In the genomic region with DNA sequence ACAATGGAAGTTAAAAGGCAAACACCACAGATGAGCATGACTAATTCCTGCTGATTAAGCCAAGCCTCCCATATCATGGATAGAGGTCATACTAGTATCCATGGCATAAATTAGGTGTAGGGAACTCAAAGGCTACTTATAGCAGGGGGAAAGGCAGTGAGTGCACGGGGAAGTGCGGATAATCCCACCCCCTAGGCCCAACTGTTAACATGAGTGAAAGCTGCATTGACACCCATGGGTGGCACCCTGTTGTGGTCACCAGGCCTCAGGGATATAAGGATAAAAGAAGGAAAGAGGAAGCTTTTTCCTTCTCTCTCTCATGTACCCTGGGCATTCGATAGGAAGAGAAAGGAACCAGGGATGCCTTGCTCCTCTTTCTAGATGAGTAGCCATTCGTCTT, we compare ENCODE assay signal across 31 cellular contexts.
"Had no signal": no experiment of that assay in that cellular context is flagged by ENCODE, and none has a peak within 500 bp of the region (broad histone marks: within the 10 kb centered on the region; RNA-seq: fewer than 3 reads in every experiment).

No MANE protein-coding gene starts in this region.

- H2AFZ ChIP-seq: neural progenitor cell, parathyroid adenoma had no signal

- H3K4me3 ChIP-seq: neural progenitor cell, ovary, psoas muscle, skin epidermis, smooth muscle cell, spleen, suprapubic skin, testis, tibial artery, transverse colon, upper lobe of right lung, uterus had no signal

- H3K4me1 ChIP-seq: neural progenitor cell, parathyroid adenoma, psoas muscle, spleen, suprapubic skin, testis, tibial artery, transverse colon, upper lobe of right lung, uterus had no signal

- H3K4me3 Mint-ChIP-seq: natural killer cell; nephron; neural progenitor cell; stimulated activated memory B cell treated with anti-CD40 and anti-IgM and Interleukin-4, amounts not matched to agents 10 μg/mL and 1 μg/mL and 100 μg/mL, for 72 hours; stimulated activated naive CD8-positive, alpha-beta T cell treated with anti-CD3 and anti-CD28 coated beads, Interleukin-15, amount 100 ng/mL, for 72 hours; type B pancreatic cell had no signal

- ATAC-seq: natural killer cell; psoas muscle; right cardiac atrium; sciatic nerve; stimulated activated memory B cell treated with anti-CD40 and anti-IgM and Interleukin-4, amounts not matched to agents 10 μg/mL and 1 μg/mL and 100 μg/mL, for 72 hours; stimulated activated naive CD8-positive, alpha-beta T cell treated with anti-CD3 and anti-CD28 coated beads, Interleukin-15, amount 100 ng/mL, for 72 hours; stimulated activated naive CD8-positive, alpha-beta T cell treated with anti-CD3 and anti-CD28 coated beads, Interleukin-15, Interleukin-2, amounts not matched to agents 100 U/mL and 50 U/mL, for 24 hours had no signal

- H3K27ac ChIP-seq: neural progenitor cell, ovary, parathyroid adenoma, psoas muscle, skin epidermis, spleen, suprapubic skin, testis, tibial artery, transverse colon, upper lobe of right lung, uterus had no signal

- H3K36me3 Mint-ChIP-seq: natural killer cell; stimulated activated memory B cell treated with anti-CD40 and anti-IgM and Interleukin-4, amounts not matched to agents 10 μg/mL and 1 μg/mL and 100 μg/mL, for 72 hours; type B pancreatic cell had no signal

- H3K27me3 Mint-ChIP-seq: progenitor cell of endocrine pancreas; stimulated activated memory B cell treated with anti-CD40 and anti-IgM and Interleukin-4, amounts not matched to agents 10 μg/mL and 1 μg/mL and 100 μg/mL, for 72 hours; stimulated activated naive CD8-positive, alpha-beta T cell treated with anti-CD3 and anti-CD28 coated beads, Interleukin-15, amount 100 ng/mL, for 72 hours; type B pancreatic cell had no signal

- H3K9ac ChIP-seq: neural progenitor cell, parathyroid adenoma had no signal

- H3K4me1 Mint-ChIP-seq: natural killer cell; nephron; neural progenitor cell; stimulated activated naive CD8-positive, alpha-beta T cell treated with anti-CD3 and anti-CD28 coated beads, Interleukin-15, amount 100 ng/mL, for 72 hours had no signal

- H3K27me3 ChIP-seq: neural progenitor cell, ovary, spleen, suprapubic skin, testis, tibial artery, transverse colon, upper lobe of right lung, uterus had no signal

- H3K9me3 ChIP-seq: ovary, testis, upper lobe of right lung, uterus had no signal

- H3K4me2 ChIP-seq: neural progenitor cell, smooth muscle cell had no signal

- H3K27ac Mint-ChIP-seq: natural killer cell; nephron; neural progenitor cell; progenitor cell of endocrine pancreas; stimulated activated memory B cell treated with anti-CD40 and anti-IgM and Interleukin-4, amounts not matched to agents 10 μg/mL and 1 μg/mL and 100 μg/mL, for 72 hours; stimulated activated naive CD8-positive, alpha-beta T cell treated with anti-CD3 and anti-CD28 coated beads, Interleukin-15, amount 100 ng/mL, for 72 hours; type B pancreatic cell had no signal

- H3K36me3 ChIP-seq: ovary, spleen, suprapubic skin, tibial artery, transverse colon, upper lobe of right lung, uterus had no signal

- DNase-seq: natural killer cell; occipital lobe; ovary; posterior cingulate gyrus; psoas muscle; right cardiac atrium; spleen; stimulated activated CD4-positive, alpha-beta T cell treated with anti-CD3 and anti-CD28 coated beads, Interleukin-12 subunit alpha, Interleukin-12 subunit beta, amount 100 ng/mL, for 4 hours; stimulated activated CD4-positive, alpha-beta T cell treated with anti-CD3 and anti-CD28 coated beads, Interleukin-1b, Interleukin-23, amount 100 ng/mL, for 48 hours; stimulated activated CD4-positive, alpha-beta T cell treated with anti-CD3 and anti-CD28 coated beads, Interleukin-4, amount 100 ng/mL, for 1 hour; stimulated activated CD4-positive, alpha-beta T cell treated with anti-CD3 and anti-CD28 coated beads, Interleukin-4, amount 100 ng/mL, for 4 hours; stimulated activated CD8-positive, alpha-beta memory T cell treated with anti-CD3 and anti-CD28 coated beads, Interleukin-4, amount 100 ng/mL, for 48 hours; stimulated activated naive CD4-positive, alpha-beta T cell; stimulated activated naive CD8-positive, alpha-beta T cell treated with anti-CD3 and anti-CD28 coated beads, Interleukin-15, amount 100 ng/mL, for 72 hours; stimulated activated naive CD8-positive, alpha-beta T cell treated with anti-CD3 and anti-CD28 coated beads, Interleukin-15, Interleukin-2, amounts not matched to agents 100 U/mL and 50 U/mL, for 24 hours; substantia nigra; testis; tibial artery; transverse colon; upper lobe of right lung; uterus had no signal

- H3K79me2 ChIP-seq: parathyroid adenoma had no signal
